16 cellular contexts compared by ENCODE assay signal in the genomic region with DNA sequence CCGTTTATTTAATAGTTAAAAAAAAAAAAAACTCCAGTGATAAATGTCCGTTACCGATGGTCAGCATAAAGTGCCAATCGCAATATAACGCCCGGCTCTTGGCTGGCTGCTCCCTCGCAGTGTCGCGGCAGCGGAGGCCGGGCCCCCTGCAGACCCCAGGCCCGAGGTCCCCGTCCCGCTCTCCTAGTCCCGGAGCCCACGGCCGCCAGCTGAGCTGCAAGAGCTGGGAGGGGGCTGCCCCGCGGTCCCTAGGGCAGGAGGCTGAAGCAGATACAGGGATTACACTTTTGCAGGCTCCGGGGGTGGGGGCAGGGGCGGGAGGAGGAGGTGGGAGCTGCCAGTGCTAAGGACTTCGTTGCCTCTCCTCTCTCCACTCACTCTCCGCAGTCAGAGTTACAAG. TPM values are rescaled to one million over a fixed set of nuclear protein-coding genes. Genes with fewer than 3 reads are reported as not detected.
DNase-seq lines count a peak whose midpoint lies in the region; ATAC-seq, FAIRE-seq and TF ChIP-seq lines count a peak whose summit lies in the region.
"Had no signal": no experiment of that assay in that cellular context is flagged by ENCODE, and none has a peak within 500 bp of the region (broad histone marks: within the 10 kb centered on the region; RNA-seq: fewer than 3 reads in every experiment).

No MANE protein-coding gene starts in this region.

- no peak overlapping the region for H2AFZ ChIP-seq in GM12878 (ENCODE audit: control insufficient read depth, low read depth, low read length)

- peaks cover 13% of the 10 kb centered on the region for H3K79me2 ChIP-seq in GM12878 (ENCODE audit: control insufficient read depth, insufficient read depth, low read length)

- WGBS in GM12878 (ENCODE audit: insufficient coverage, insufficient replicate concordance, low lambda C conversion rate, missing lambda C conversion rate), result 42% methylated on average over 19 of the region's 23 CpGs

- H3K4me2 ChIP-seq in GM12878 (ENCODE audit: control insufficient read depth, insufficient read depth), result peak overlapping the region; percentile 22; the same call in 1 of the 2 replicates
- H3K4me2 ChIP-seq: KMS-11 had no signal

- H4K20me1 ChIP-seq in GM12878 (ENCODE audit: control insufficient read depth, insufficient read depth), result no peaks in the 10 kb centered on the region

- H3K9me3 ChIP-seq in GM12878 (replicated peaks; ENCODE audit: control insufficient read depth, insufficient read depth, low read length) (no peaks in the 10 kb centered on the region), lower lobe of right lung (no peaks in the 10 kb centered on the region), tibial artery (no peaks in the 10 kb centered on the region)
- H3K9me3 ChIP-seq: upper lobe of left lung had no signal

- no peaks in the 10 kb centered on the region for H3K36me3 ChIP-seq in GM12878 (ENCODE audit: control insufficient read depth in 2 of 2, insufficient read depth in 2 of 2, low read length in 1 of 2)
- peaks cover 5% of the 10 kb centered on the region for H3K36me3 ChIP-seq in lower lobe of right lung
- peaks cover 0 to 30% (median 18%) of the 10 kb centered on the region in 3 donors for H3K36me3 ChIP-seq in tibial artery
- H3K36me3 ChIP-seq: upper lobe of left lung had no signal

- no peak for TF ChIP-seq RAD21 in GM12878 (IDR thresholded peaks at IDR 0.05; ENCODE audit: insufficient read depth, low read depth, low read length)

- H3K4me1 ChIP-seq in GM12878 (ENCODE audit: control insufficient read depth, insufficient read depth, low read length) (peaks cover 6% of the 10 kb centered on the region), lower lobe of right lung (peaks cover 40% of the 10 kb centered on the region), tibial artery (peaks cover 0 to 51% (median 28%) of the 10 kb centered on the region in 4 donors)

- DNase-seq in activated naive CD8-positive, alpha-beta T cell treated with anti-CD3 and anti-CD28 coated beads for 36 hours, result no peak
- DNase-seq in GM12878 (ENCODE audit: low read depth, low spot score), result no peak
- DNase-seq in lower lobe of right lung, result no peak
- DNase-seq in tibial artery, result no peak
- DNase-seq in T1000 (lab: John Stamatoyannopoulos, UW), result no peak
- DNase-seq: ACHN; activated CD8-positive, alpha-beta memory T cell treated with anti-CD3 and anti-CD28 coated beads, Interleukin-2, amount 50 U/mL, for 4 hours; NCI-H1694; NCI-H526 treated with DMSO at 0.1 percent for 48 hours had no signal

- no peak for TF ChIP-seq EP300 in GM12878 (IDR thresholded peaks at IDR 0.05; ENCODE audit: borderline replicate concordance in 1 of 2, control insufficient read depth in 1 of 2, low read depth in 2 of 2, low read length in 2 of 2)

- TF ChIP-seq CTCF in GM12878 (IDR thresholded peaks at IDR 0.05 in 2 of 3, conservative IDR thresholded peaks at IDR 0.05 in 1 of 3; ENCODE audit: control insufficient read depth in 2 of 3, extremely low read depth in 1 of 3, insufficient read depth in 1 of 3, low read depth in 3 of 3, low read length in 3 of 3) (no peak), lower lobe of right lung (IDR thresholded peaks at IDR 0.05) (no peak), tibial artery (IDR thresholded peaks at IDR 0.05) (no peak)

- RAD21 ChIA-PET in GM12878 (lab: Charles Lee; ENCODE audit: unreplicated experiment), result no interaction called here

- peaks cover 30% of the 10 kb centered on the region for H3K4me1 Mint-ChIP-seq in activated naive CD8-positive, alpha-beta T cell (ENCODE audit: low read depth)
- H3K4me1 Mint-ChIP-seq in activated naive CD8-positive, alpha-beta T cell treated with anti-CD3 and anti-CD28 coated beads for 36 hours, result peaks cover 23% of the 10 kb centered on the region

- H3K9ac ChIP-seq in GM12878 (ENCODE audit: control insufficient read depth, insufficient read depth, low read length), result no peak overlapping the region
- H3K9ac ChIP-seq: KMS-11 had no signal

- H3K27ac Mint-ChIP-seq in activated naive CD8-positive, alpha-beta T cell, result no peak overlapping the region
- no peak overlapping the region for H3K27ac Mint-ChIP-seq in activated naive CD8-positive, alpha-beta T cell treated with anti-CD3 and anti-CD28 coated beads for 36 hours

- peaks cover 15 to 17% of the 10 kb centered on the region in 2 experiments for H3K27me3 ChIP-seq in GM12878 (replicated peaks in 1 of 2; ENCODE audit: control insufficient read depth in 2 of 2, insufficient read depth in 2 of 2, low read length in 1 of 2)
- H3K27me3 ChIP-seq in lower lobe of right lung (ENCODE audit: low read depth), result peaks cover 66% of the 10 kb centered on the region
- no peaks in the 10 kb centered on the region for H3K27me3 ChIP-seq in tibial artery

- H3K27ac ChIP-seq in GM12878 (ENCODE audit: control insufficient read depth, insufficient read depth) (no peak overlapping the region), lower lobe of right lung (no peak overlapping the region), tibial artery (peak overlapping the region; percentile 93 to 96)
- H3K27ac ChIP-seq: KMS-11, upper lobe of left lung had no signal

- H3K4me3 ChIP-seq in GM12878, result no peak overlapping the region
- peak overlapping the region; percentile 12 for H3K4me3 ChIP-seq in lower lobe of right lung
- H3K4me3 ChIP-seq in tibial artery, result peak overlapping the region; percentile 25

- no peaks in the 10 kb centered on the region for H3K9me3 Mint-ChIP-seq in activated naive CD8-positive, alpha-beta T cell (ENCODE audit: low read depth)
- H3K9me3 Mint-ChIP-seq in activated naive CD8-positive, alpha-beta T cell treated with anti-CD3 and anti-CD28 coated beads for 36 hours, result no peaks in the 10 kb centered on the region

- POLR2A ChIA-PET in GM12878 (lab: Charles Lee), result no interaction called here

- no peaks in the 10 kb centered on the region for H3K36me3 Mint-ChIP-seq in activated naive CD8-positive, alpha-beta T cell
- H3K36me3 Mint-ChIP-seq in activated naive CD8-positive, alpha-beta T cell treated with anti-CD3 and anti-CD28 coated beads for 36 hours, result peaks cover 3% of the 10 kb centered on the region

- ATAC-seq in GM12878 (no peak), lower lobe of right lung (no peak), HG03159 (IDR thresholded peaks at IDR 0.05; ENCODE audit: unreplicated experiment) (no peak), GM18870 (IDR thresholded peaks at IDR 0.05; ENCODE audit: unreplicated experiment) (no peak)

- H3K4me3 Mint-ChIP-seq in activated naive CD8-positive, alpha-beta T cell, result peak overlapping the region; percentile 46
- no peak overlapping the region for H3K4me3 Mint-ChIP-seq in activated naive CD8-positive, alpha-beta T cell treated with anti-CD3 and anti-CD28 coated beads for 36 hours

- in situ Hi-C loops in GM12878 (cut with MboI), result loop anchor here (5.0 kb wide), 1 partner anchor 511 kb away; no protein-coding TSS in a partner anchor

- intact Hi-C loops in GM12878 (cut with micrococcal nuclease; ENCODE audit: unreplicated experiment), result no loop called here
- intact Hi-C loops in lower lobe of right lung (cut with DNase I), result no loop called here
- intact Hi-C loops in tibial artery (cut with DNase I; ENCODE audit: low total_unique reads), result loop anchor here (10.0 kb wide), 1 partner anchor 383 kb away; no protein-coding TSS in a partner anchor

- no TSS peak for BruUV-seq in GM12878 (replicated peaks; lab: Mats Ljungman, UMichigan)

- TF ChIP-seq POLR2A in GM12878 (IDR thresholded peaks at IDR 0.05; ENCODE audit: low read depth, low read length), result no peak

- no peak for FAIRE-seq in GM12878 (lab: Jason Lieb, UNC)
- FAIRE-seq: frontal cortex, TTC549 had no signal

- SMC1A ChIA-PET in GM12878 (lab: Charles Lee; ENCODE audit: uncharacterized antibody, unreplicated experiment), result no interaction called here

- CTCF ChIA-PET in GM12878 (lab: Yijun Ruan, JAX), result no interaction called here

- H3K27me3 Mint-ChIP-seq in activated naive CD8-positive, alpha-beta T cell, result peaks cover 52% of the 10 kb centered on the region
- peaks cover 81% of the 10 kb centered on the region for H3K27me3 Mint-ChIP-seq in activated naive CD8-positive, alpha-beta T cell treated with anti-CD3 and anti-CD28 coated beads for 36 hours

TF ChIP-seq in GM12878, 131 proteins besides CTCF, POLR2A, EP300 and RAD21 (continues in another document):
- TF ChIP-seq MTA3 (IDR thresholded peaks at IDR 0.05; ENCODE audit: borderline replicate concordance, low read length), result no peak

RNA-seq across cellular contexts. Expression of a gene that starts 6.9 kb away (rescaled TPM):
- total RNA-seq in activated naive CD8-positive, alpha-beta T cell treated with anti-CD3 and anti-CD28 coated beads for 36 hours, result not detected
- total RNA-seq in GM12878 (2013; cell fraction: nucleolus; rRNA removed), result not detected in 2 replicates
- total RNA-seq in GM12878 (2014; rRNA removed), result not detected in 2 replicates
- not detected in 2 replicates for total RNA-seq in GM12878 (2014; rRNA removed; fragmentation: Illumina TruSeq; extraction: Trizol)
- not detected in 2 replicates for total RNA-seq in GM12878 (2021)
- not detected for polyA plus RNA-seq in GM12878 (2011; ENCODE audit: low read depth)
- polyA plus RNA-seq in GM12878 (2011; rRNA removed), result not detected in 2 replicates
- not detected in 2 replicates for polyA plus RNA-seq in GM12878 (2011; cell fraction: cytosol; rRNA removed)
- polyA plus RNA-seq in GM12878 (2011; cell fraction: nucleus; rRNA removed), result 0.03 and 0.07 TPM in 2 replicates
- not detected in 2 replicates for polyA plus RNA-seq in GM12878 (2012)
- not detected in 2 replicates for polyA plus RNA-seq in GM12878 (2014; fragmentation: Illumina TruSeq; extraction: Trizol)
- not detected for polyA plus RNA-seq in GM12878 (2014; fragmentation: Nextera tagmentation; extraction: Ambion mirVana)
- polyA plus RNA-seq in GM12878 (2014; rRNA removed), result 0.03 TPM in 1 of 2 replicates, not detected in the other
- polyA plus RNA-seq in GM12878 (2016; fragmentation: Nextera tagmentation; extraction: Ambion mirVana), result not detected
- polyA minus RNA-seq in GM12878 (2011; rRNA and poly(A)+ RNA removed), result not detected in 2 replicates
- not detected in 2 replicates for polyA minus RNA-seq in GM12878 (2011; cell fraction: cytosol; rRNA and poly(A)+ RNA removed)
- not detected in 2 replicates for polyA minus RNA-seq in GM12878 (2011; cell fraction: nucleus; rRNA and poly(A)+ RNA removed)
- 15.5 TPM for total RNA-seq in lower lobe of right lung

Comparison
In these comparisons a context has a peak if more than half of its experiments do, and no peak if none do; other contexts are left out.
1. H3K27ac ChIP-seq: peak in tibial artery (2 of 2); none in GM12878 (single experiment) and lower lobe of right lung (single experiment).
2. RNA of a gene that starts 6.9 kb away (total RNA-seq): 15.5 TPM in lower lobe of right lung (single experiment); not detected in activated naive CD8-positive, alpha-beta T cell treated with anti-CD3 and anti-CD28 coated beads for 36 hours and not detected in GM12878; every median in the first group is over 10 times any median in the second.